ENCODE assay signal across 9 cellular contexts in the genomic region with DNA sequence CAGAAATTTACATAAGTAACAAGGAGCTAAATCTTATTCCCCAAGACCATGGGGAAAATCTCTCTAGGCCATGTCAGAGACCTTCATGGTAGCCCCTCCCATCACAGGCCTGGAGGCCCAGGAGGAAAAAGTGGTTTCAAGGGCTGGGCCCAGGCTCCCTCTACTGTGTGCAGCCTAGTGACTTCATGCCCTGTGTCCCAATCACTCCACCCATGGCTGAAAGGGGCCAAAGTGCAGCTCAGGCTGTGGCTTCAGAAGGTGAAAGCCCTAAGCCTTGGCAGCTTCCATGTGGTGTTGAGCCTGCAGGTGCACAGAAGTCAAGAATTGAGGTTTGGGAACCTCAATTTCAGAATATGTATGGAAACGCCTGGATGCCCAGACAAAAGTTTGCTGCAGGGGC.
"Had no signal": no experiment of that assay in that cellular context is flagged by ENCODE, and none has a peak within 500 bp of the region (broad histone marks: within the 10 kb centered on the region; RNA-seq: fewer than 3 reads in every experiment).

No MANE protein-coding gene starts in this region.

- ATAC-seq: GM23338, HCT116 had no signal

- H3K4me3 ChIP-seq: GM23248, GM23338, HAP-1 had no signal

- H3K36me3 ChIP-seq: HAP-1 had no signal

- H3K27ac ChIP-seq: GM23248 had no signal

- DNase-seq: GM23248, GOT3, H7, H9, HCEC 1CT, HFFc6 had no signal

- H3K4me1 ChIP-seq: HAP-1 had no signal

- H3K9me3 ChIP-seq: HAP-1 had no signal
